Comparison of ENCODE assay signal across 8 cellular contexts in the genomic region with DNA sequence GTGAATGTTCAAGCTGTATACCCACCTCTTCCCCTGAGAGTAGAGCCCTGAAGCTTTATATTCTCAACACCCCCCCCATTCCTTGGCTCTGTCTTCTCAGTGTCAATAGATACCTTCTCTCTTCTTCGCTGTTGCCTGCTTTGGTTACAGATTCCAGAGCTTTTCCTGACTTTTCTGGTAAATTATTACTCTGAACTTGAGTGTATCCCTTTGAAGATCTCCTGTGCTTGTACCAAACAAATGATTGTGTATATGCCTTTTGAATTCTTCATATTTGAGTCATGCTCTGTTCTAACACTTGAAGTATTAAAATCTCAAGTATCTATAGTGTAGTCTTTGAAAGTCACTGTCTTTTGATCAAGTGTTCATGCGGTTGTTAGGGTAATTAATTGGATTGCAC. TPM values are rescaled to one million over a fixed set of nuclear protein-coding genes. Genes with fewer than 3 reads are reported as not detected.
A peak's percentile ranks its signal among the peaks of the same experiment; 100 is the strongest.
DNase-seq lines count a peak whose midpoint lies in the region; ATAC-seq and TF ChIP-seq lines count a peak whose summit lies in the region.
"Not testable (repeated sequence)": the region's sequence is repeated elsewhere in the genome, so short reads cannot be mapped to it uniquely, and the experiment has no call there.

No MANE protein-coding gene starts in this region.

- H3K27me3 Mint-ChIP-seq in GM23338 (ENCODE audit: insufficient read depth, low read depth, poor library complexity); WTC11 (ENCODE audit: low read depth): not testable (repeated sequence)

- not testable (repeated sequence) for TF ChIP-seq CTCF in AG10803 (conservative IDR thresholded peaks at IDR 0.05; ENCODE audit: low read length); GM23338 (conservative IDR thresholded peaks at IDR 0.05; ENCODE audit: low read depth in 2 of 2); LNCaP clone FGC (IDR thresholded peaks at IDR 0.05; ENCODE audit: control insufficient read depth, extremely low read depth, insufficient read depth); WTC11 (IDR thresholded peaks at IDR 0.05); astrocyte of the spinal cord (IDR thresholded peaks at IDR 0.05; ENCODE audit: low read depth, low read length); smooth muscle cell (IDR thresholded peaks at IDR 0.05; ENCODE audit: borderline replicate concordance, insufficient read depth, poor library complexity, severe bottlenecking)

- H2AK5ac ChIP-seq in mesenchymal stem cell (ENCODE audit: low read length, severe bottlenecking): not testable (repeated sequence)

- H3K36me3 Mint-ChIP-seq in GM23338 (ENCODE audit: low read depth); WTC11: not testable (repeated sequence)

- not testable (repeated sequence) for H2AFZ ChIP-seq in GM23338; mesenchymal stem cell (ENCODE audit: low read depth, low read length); smooth muscle cell (ENCODE audit: low read depth)

- not testable (repeated sequence) for H3K4ac ChIP-seq in mesenchymal stem cell (ENCODE audit: low read depth in 1 of 2, low read length in 2 of 2)

- not testable (repeated sequence) for H3K27me3 ChIP-seq in GM23338 (ENCODE audit: insufficient read depth); mesenchymal stem cell (ENCODE audit: control insufficient read depth in 1 of 2, insufficient read depth in 1 of 2, low read length in 2 of 2); smooth muscle cell (ENCODE audit: low read depth)

- in situ Hi-C loops in astrocyte of the spinal cord (cut with HindIII; ENCODE audit: low sequenced_read_pairs): not testable (repeated sequence)

- not testable (repeated sequence) for H2BK5ac ChIP-seq in mesenchymal stem cell (ENCODE audit: low read depth, low read length, poor library complexity, severe bottlenecking)

- not testable (repeated sequence) for H3K9me3 ChIP-seq in mesenchymal stem cell (ENCODE audit: control insufficient read depth, low read length); smooth muscle cell (replicated peaks; ENCODE audit: low read depth)

- H3K4me3 ChIP-seq in AG10803 (ENCODE audit: low read length); astrocyte of the spinal cord (ENCODE audit: low read depth, low read length); mesenchymal stem cell (ENCODE audit: insufficient read depth in 1 of 2, low read depth in 1 of 2, low read length in 2 of 2); smooth muscle cell: not testable (repeated sequence)
- H3K4me3 ChIP-seq in GM23338 (peak overlapping the region; percentile 22), LNCaP clone FGC (ENCODE audit: low read depth, low read length) (peak overlapping the region; percentile 39)

- H3K79me2 ChIP-seq in GM23338 (replicated peaks; ENCODE audit: insufficient read depth): peaks cover 20% of the 10 kb centered on the region
- not testable (repeated sequence) for H3K79me2 ChIP-seq in smooth muscle cell (ENCODE audit: low read depth)

- POLR2A ChIA-PET in WTC11 (lab: Charles Lee): not testable (repeated sequence)

- not testable (repeated sequence) for H3F3A ChIP-seq in GM23338 (replicated peaks; ENCODE audit: low read depth); smooth muscle cell (ENCODE audit: low read depth)

- H3K23ac ChIP-seq in mesenchymal stem cell (ENCODE audit: low read length in 2 of 2): not testable (repeated sequence)

- H3K9me2 ChIP-seq in GM23338 (ENCODE audit: insufficient read depth): not testable (repeated sequence)

- not testable (repeated sequence) for H4K91ac ChIP-seq in mesenchymal stem cell (ENCODE audit: low read length)

- not testable (repeated sequence) for H3K14ac ChIP-seq in mesenchymal stem cell (ENCODE audit: low read length in 2 of 2)

- H3K18ac ChIP-seq in mesenchymal stem cell (ENCODE audit: low read depth in 1 of 2, low read length in 2 of 2): not testable (repeated sequence)

- not testable (repeated sequence) for H4K8ac ChIP-seq in mesenchymal stem cell (ENCODE audit: low read length)

- not testable (repeated sequence) for H2BK120ac ChIP-seq in mesenchymal stem cell (ENCODE audit: low read depth, low read length)

- H3K27ac ChIP-seq in GM23338 (ENCODE audit: low read depth) (peak overlapping the region; percentile 84), mesenchymal stem cell (ENCODE audit: low read length, poor library complexity, severe bottlenecking) (peak overlapping the region; percentile 75), smooth muscle cell (ENCODE audit: low read depth) (peak overlapping the region; percentile 56)

- H4K20me1 ChIP-seq in GM23338 (replicated peaks; ENCODE audit: insufficient read depth): not testable (repeated sequence)
- peaks cover 52% of the 10 kb centered on the region for H4K20me1 ChIP-seq in smooth muscle cell (ENCODE audit: low read depth)

- 11% methylated on average over 1 of the region's 2 CpGs for WGBS in mesenchymal stem cell
- WGBS in smooth muscle cell (ENCODE audit: low lambda C conversion rate): 71% methylated on average over 2 of the region's 2 CpGs

- DNase-seq in AG10803 (ENCODE audit: low read depth) (peak; percentile 23), astrocyte of the spinal cord (ENCODE audit: low read depth, low spot score) (peak; percentile 12), foreskin melanocyte (peak; percentile 5), mesenchymal stem cell (peak; percentile 16)
- not testable (repeated sequence) for DNase-seq in GM23338 (ENCODE audit: low spot score); LNCaP clone FGC (ENCODE audit: low read depth); WTC11 (ENCODE audit: low spot score); smooth muscle cell (lab: John Stamatoyannopoulos, UW; ENCODE audit: unreplicated experiment)

- peaks cover 17% of the 10 kb centered on the region for H3K4me1 ChIP-seq in GM23338 (ENCODE audit: insufficient read depth)
- H3K4me1 ChIP-seq in mesenchymal stem cell (ENCODE audit: control insufficient read depth, insufficient read depth, low read depth, low read length); smooth muscle cell (ENCODE audit: low read depth): not testable (repeated sequence)

- H3K4me2 ChIP-seq in GM23338: peak overlapping the region; percentile 56
- peak overlapping the region; percentile 58 for H3K4me2 ChIP-seq in mesenchymal stem cell (ENCODE audit: low read length, poor library complexity, severe bottlenecking)
- H3K4me2 ChIP-seq in smooth muscle cell: peak overlapping the region; percentile 39

- H3K27ac Mint-ChIP-seq in GM23338 (peak overlapping the region; percentile 93), WTC11 (peak overlapping the region; percentile 81)

- H3K9ac ChIP-seq in mesenchymal stem cell (ENCODE audit: low read length); smooth muscle cell (ENCODE audit: low read depth): not testable (repeated sequence)

- H3K36me3 ChIP-seq in GM23338 (ENCODE audit: insufficient read depth); mesenchymal stem cell (ENCODE audit: control insufficient read depth in 1 of 2, insufficient read depth in 2 of 2, low read depth in 1 of 2, low read length in 2 of 2); smooth muscle cell (ENCODE audit: low read depth): not testable (repeated sequence)

- CTCF ChIA-PET in WTC11 (lab: Charles Lee): not testable (repeated sequence)

- H2BK15ac ChIP-seq in mesenchymal stem cell (ENCODE audit: low read depth, poor library complexity, severe bottlenecking): not testable (repeated sequence)

- not testable (repeated sequence) for H3K79me1 ChIP-seq in mesenchymal stem cell (replicated peaks; ENCODE audit: low read length, poor library complexity, severe bottlenecking)

- not testable (repeated sequence) for H2BK12ac ChIP-seq in mesenchymal stem cell (ENCODE audit: low read length in 2 of 2)

- ATAC-seq in GM23338: peak; percentile 21
- ATAC-seq in WTC11: not testable (repeated sequence)

- peak overlapping the region; percentile 58 for H3K4me3 Mint-ChIP-seq in GM23338
- H3K4me3 Mint-ChIP-seq in WTC11: peak overlapping the region; percentile 42

- H3K4me1 Mint-ChIP-seq in GM23338 (peaks cover 36% of the 10 kb centered on the region), WTC11 (peaks cover 38% of the 10 kb centered on the region)

- not testable (repeated sequence) for H3K9me3 Mint-ChIP-seq in GM23338, WTC11

RNA-seq across cellular contexts. Expression of gene PPP1R12B, which starts 32.0 kb away (rescaled TPM):
- total RNA-seq in GM23338 (2014; rRNA removed; shearing (Covaris generic)): 13.8 and 29.2 TPM in 2 replicates
- polyA plus RNA-seq in GM23338 (2016; fragmentation: Nextera tagmentation; extraction: Ambion mirVana): 9.1 and 13.2 TPM in 2 replicates
- total RNA-seq in WTC11 (2021): 19.2 to 22.6 TPM (median 19.8 TPM) in 3 replicates
- 4.8 TPM for polyA plus RNA-seq in mesenchymal stem cell (2013, experiment 1 of 2)
- 3.0 TPM for polyA plus RNA-seq in mesenchymal stem cell (2013, experiment 2 of 2)
- 6.7 and 22.3 TPM in 2 replicates for total RNA-seq in smooth muscle cell
- polyA plus RNA-seq in smooth muscle cell: 2.8 and 7.7 TPM in 2 replicates

RNA-seq across cellular contexts. Expression of gene UBE2T, which starts 38.8 kb away (rescaled TPM):
- 91.4 and 96.8 TPM in 2 replicates for total RNA-seq in GM23338 (2014; rRNA removed; shearing (Covaris generic))
- polyA plus RNA-seq in GM23338 (2016; fragmentation: Nextera tagmentation; extraction: Ambion mirVana): 127 and 136 TPM in 2 replicates
- total RNA-seq in WTC11 (2021): 43.9 to 51.6 TPM (median 49.8 TPM) in 3 replicates
- polyA plus RNA-seq in mesenchymal stem cell (2013, experiment 1 of 2): 18.5 TPM
- 19.1 TPM for polyA plus RNA-seq in mesenchymal stem cell (2013, experiment 2 of 2)
- total RNA-seq in smooth muscle cell: 17.9 and 26.2 TPM in 2 replicates
- 20.7 and 21.0 TPM in 2 replicates for polyA plus RNA-seq in smooth muscle cell
